In genomic region chr11:95134491-95134890, GRCh38 we compare ENCODE assay signal across 1 cellular context.
TF ChIP-seq lines count a peak whose summit lies in the region.

No MANE protein-coding gene starts in this region.

TF ChIP-seq in HepG2, 621 proteins besides CTCF, POLR2A, EP300 and RAD21 (continued from another document):
- no peak for TF ChIP-seq ZBTB25 (CRISPR knock-in tag; IDR thresholded peaks at IDR 0.05)
- no peak for TF ChIP-seq ELF4 (CRISPR knock-in tag; IDR thresholded peaks at IDR 0.05; ENCODE audit: borderline replicate concordance)
- no peak for TF ChIP-seq PRDM15 (CRISPR knock-in tag; IDR thresholded peaks at IDR 0.05)
- no peak for TF ChIP-seq RXRB (CRISPR knock-in tag; IDR thresholded peaks at IDR 0.05; ENCODE audit: borderline replicate concordance)
- 0 out of 2 replicates have a peak, but pooled peaks have one; percentile 16 for TF ChIP-seq MAFF (IDR thresholded peaks at IDR 0.05; ENCODE audit: low read depth, low read length)
- TF ChIP-seq RBM22 (optimal IDR thresholded peaks at IDR 0.05; ENCODE audit: low read length) = no peak
- peak in 1 of 2 experiments; percentile 23; a peak in 1 of 4 replicates for TF ChIP-seq MAFK (conservative IDR thresholded peaks at IDR 0.05 in 1 of 2, IDR thresholded peaks at IDR 0.05 in 1 of 2; ENCODE audit: low read length in 2 of 2)
- no peak for TF ChIP-seq RORA (CRISPR knock-in tag; IDR thresholded peaks at IDR 0.05)
- TF ChIP-seq ZNF7 (CRISPR knock-in tag; IDR thresholded peaks at IDR 0.05) = no peak
